In the genomic region with DNA sequence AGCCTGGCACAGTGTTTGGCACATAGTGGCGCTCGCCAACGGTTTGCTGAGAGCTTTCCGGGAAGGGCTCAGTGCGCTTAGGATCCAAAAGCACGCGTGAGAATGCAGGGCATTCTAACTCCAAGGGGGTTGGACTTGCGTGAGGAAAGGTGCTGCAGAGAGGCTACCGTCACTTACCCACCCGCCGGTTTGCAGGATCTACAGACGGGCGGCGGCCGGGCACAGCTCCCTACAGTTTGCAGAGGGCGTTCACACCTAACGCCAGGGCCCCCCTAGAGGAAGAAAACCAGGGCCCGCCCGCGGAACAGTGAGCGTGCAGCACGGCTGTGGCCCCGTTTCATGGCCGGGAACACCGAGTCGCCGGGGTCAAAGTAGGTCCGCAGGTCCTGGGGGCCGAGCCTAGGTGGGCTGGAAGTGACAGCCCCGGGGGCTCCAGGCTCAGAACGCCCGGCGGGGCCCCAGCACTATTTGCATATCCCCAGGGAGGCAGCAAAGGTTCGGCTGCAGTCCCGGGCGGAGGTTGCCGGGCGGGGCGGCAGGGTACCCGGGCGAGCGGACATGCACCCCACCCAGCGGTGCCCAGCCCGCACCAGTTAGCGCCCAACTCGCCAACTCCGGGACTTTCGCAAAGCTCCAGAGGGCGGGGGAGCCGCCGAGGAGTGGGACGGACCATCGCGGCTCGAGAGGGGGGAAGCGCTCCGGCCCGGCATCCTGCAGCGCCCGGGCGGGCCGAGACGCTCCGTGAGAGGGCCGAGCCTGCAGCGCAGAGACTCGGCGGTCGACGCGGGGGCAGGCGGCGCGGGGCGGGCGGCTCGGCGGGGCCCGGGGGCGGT, we compare ENCODE assay signal across 8 cellular contexts. TPM values are rescaled to one million over a fixed set of nuclear protein-coding genes. Genes with fewer than 3 reads are reported as not detected.
DNase-seq lines count a peak whose midpoint lies in the region; ATAC-seq, FAIRE-seq and TF ChIP-seq lines count a peak whose summit lies in the region.

No MANE protein-coding gene starts in this region.

- H3K27ac ChIP-seq in pancreas (peak overlapping the region; percentile 45 to 72 (median 68)), tibial nerve (peak overlapping the region; percentile 44 to 78 (median 68))

- H3K9me3 Mint-ChIP-seq in activated naive CD4-positive, alpha-beta T cell treated with anti-CD3 and anti-CD28 coated beads, Interleukin-2, amount 50 U/mL, for 72 hours: no peaks in the 10 kb centered on the region

- 0% methylated on average over 55 to 80 of the region's 80 CpGs for WGBS in pancreas, 2 donors
- 0 to 2% methylated on average over 13 to 24 of the region's 80 CpGs for WGBS in tibial nerve, 2 donors

- H3K27me3 ChIP-seq in pancreas (no peaks in the 10 kb centered on the region), tibial nerve (no peaks in the 10 kb centered on the region)

- peaks cover 0 to 4% (median 0%) of the 10 kb centered on the region in 3 donors for H3K4me1 ChIP-seq in pancreas
- peaks cover 0 to 48% (median 26%) of the 10 kb centered on the region in 4 donors for H3K4me1 ChIP-seq in tibial nerve

- no peak for TF ChIP-seq POLR2A in tibial nerve (IDR thresholded peaks at IDR 0.05)

- H3K36me3 ChIP-seq in pancreas (no peaks in the 10 kb centered on the region), tibial nerve (no peaks in the 10 kb centered on the region)

- DNase-seq in GF-D8 (lab: John Stamatoyannopoulos, UW) (peak; percentile 20), Right ventricle myocardium superior (peak; percentile 92), pancreas (peak; percentile 82 to 95 (median 88)), tibial nerve (ENCODE audit: low spot score in 2 of 2) (peak; percentile 61 to 64)
- DNase-seq in Jurkat, Clone E6-1 (ENCODE audit: low read depth, low spot score): peak; percentile 57
- DNase-seq in activated naive CD4-positive, alpha-beta T cell treated with anti-CD3 and anti-CD28 coated beads, Interleukin-2, amount 50 U/mL, for 72 hours (ENCODE audit: low spot score in 2 of 2): peak; percentile 77 to 84

- H3K36me3 Mint-ChIP-seq in activated naive CD4-positive, alpha-beta T cell treated with anti-CD3 and anti-CD28 coated beads, Interleukin-2, amount 50 U/mL, for 72 hours: peaks cover 0 to 29% of the 10 kb centered on the region in 2 donors

- TF ChIP-seq EP300 in tibial nerve (IDR thresholded peaks at IDR 0.05): peak in 1 of 2 donors; percentile 56

- no peak for FAIRE-seq in pancreas (lab: Jason Lieb, UNC)

- peak overlapping the region in 1 of 2 donors; percentile 66 for H3K27ac Mint-ChIP-seq in activated naive CD4-positive, alpha-beta T cell treated with anti-CD3 and anti-CD28 coated beads, Interleukin-2, amount 50 U/mL, for 72 hours

- intact Hi-C loops in Right ventricle myocardium superior (cut with DNase I): loop anchor here (10.0 kb wide), 1 partner anchor 215 kb away; no protein-coding TSS in a partner anchor
- intact Hi-C loops in pancreas (cut with DNase I): loop anchor here in 2 of 3 donors (10.0 kb wide), 3 partner anchors 115 to 215 kb away; no protein-coding TSS in a partner anchor

- TF ChIP-seq CTCF in pancreas (IDR thresholded peaks at IDR 0.05): peak in 2 of 4 donors; percentile 14 to 27
- TF ChIP-seq CTCF in tibial nerve (IDR thresholded peaks at IDR 0.05): peak in 3 of 5 experiments; percentile 9 to 49 (median 19)

- H3K9me3 ChIP-seq in pancreas (no peaks in the 10 kb centered on the region), tibial nerve (no peaks in the 10 kb centered on the region)

- ATAC-seq in GM21717 (IDR thresholded peaks at IDR 0.05; ENCODE audit: unreplicated experiment): peak; percentile 83
- peak; percentile 73 for ATAC-seq in SK-N-SH treated with all-trans-retinoic acid at 6 μM for 48 hours
- ATAC-seq in activated naive CD4-positive, alpha-beta T cell treated with anti-CD3 and anti-CD28 coated beads, Interleukin-2, amount 50 U/mL, for 72 hours: peak; percentile 82
- ATAC-seq in Right ventricle myocardium superior (ENCODE audit: poor library complexity): peak; percentile 93
- ATAC-seq in pancreas: peak; percentile 95 to 98 (median 96)

- peak overlapping the region; percentile 72 for H3K4me3 ChIP-seq in Jurkat, Clone E6-1 (ENCODE audit: low read length)
- H3K4me3 ChIP-seq in pancreas (peak overlapping the region; percentile 52 to 91 (median 58)), tibial nerve (peak overlapping the region; percentile 65 to 94 (median 74))

TF ChIP-seq in SK-N-SH treated with all-trans-retinoic acid at 6 μM for 48 hours, 23 proteins besides CTCF, POLR2A, EP300 and RAD21:
- no peak for TF ChIP-seq ZC3H10 (CRISPR knock-in tag; IDR thresholded peaks at IDR 0.05)
- TF ChIP-seq, protein P1, sequence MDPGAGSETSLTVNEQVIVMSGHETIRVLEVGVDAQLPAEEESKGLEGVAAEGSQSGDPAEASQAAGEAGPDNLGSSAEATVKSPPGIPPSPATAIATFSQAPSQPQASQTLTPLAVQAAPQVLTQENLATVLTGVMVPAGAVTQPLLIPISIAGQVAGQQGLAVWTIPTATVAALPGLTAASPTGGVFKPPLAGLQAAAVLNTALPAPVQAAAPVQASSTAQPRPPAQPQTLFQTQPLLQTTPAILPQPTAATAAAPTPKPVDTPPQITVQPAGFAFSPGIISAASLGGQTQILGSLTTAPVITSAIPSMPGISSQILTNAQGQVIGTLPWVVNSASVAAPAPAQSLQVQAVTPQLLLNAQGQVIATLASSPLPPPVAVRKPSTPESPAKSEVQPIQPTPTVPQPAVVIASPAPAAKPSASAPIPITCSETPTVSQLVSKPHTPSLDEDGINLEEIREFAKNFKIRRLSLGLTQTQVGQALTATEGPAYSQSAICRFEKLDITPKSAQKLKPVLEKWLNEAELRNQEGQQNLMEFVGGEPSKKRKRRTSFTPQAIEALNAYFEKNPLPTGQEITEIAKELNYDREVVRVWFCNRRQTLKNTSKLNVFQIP (CRISPR knock-in tag; IDR thresholded peaks at IDR 0.05; ENCODE audit: borderline replicate concordance, low read depth): no peak
- TF ChIP-seq TCF4 (CRISPR knock-in tag; IDR thresholded peaks at IDR 0.05; ENCODE audit: borderline replicate concordance): no peak
- TF ChIP-seq, protein P2, sequence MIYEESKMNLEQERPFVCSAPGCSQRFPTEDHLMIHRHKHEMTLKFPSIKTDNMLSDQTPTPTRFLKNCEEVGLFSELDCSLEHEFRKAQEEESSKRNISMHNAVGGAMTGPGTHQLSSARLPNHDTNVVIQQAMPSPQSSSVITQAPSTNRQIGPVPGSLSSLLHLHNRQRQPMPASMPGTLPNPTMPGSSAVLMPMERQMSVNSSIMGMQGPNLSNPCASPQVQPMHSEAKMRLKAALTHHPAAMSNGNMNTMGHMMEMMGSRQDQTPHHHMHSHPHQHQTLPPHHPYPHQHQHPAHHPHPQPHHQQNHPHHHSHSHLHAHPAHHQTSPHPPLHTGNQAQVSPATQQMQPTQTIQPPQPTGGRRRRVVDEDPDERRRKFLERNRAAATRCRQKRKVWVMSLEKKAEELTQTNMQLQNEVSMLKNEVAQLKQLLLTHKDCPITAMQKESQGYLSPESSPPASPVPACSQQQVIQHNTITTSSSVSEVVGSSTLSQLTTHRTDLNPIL (CRISPR knock-in tag; IDR thresholded peaks at IDR 0.05; ENCODE audit: low read depth): no peak

RNA-seq across cellular contexts. Expression of a gene that starts 0.5 kb away (rescaled TPM):
- 13.6 TPM for polyA plus RNA-seq in Jurkat, Clone E6-1 (2012; ENCODE audit: insufficient read depth, insufficient read length)
- total RNA-seq in activated naive CD4-positive, alpha-beta T cell treated with anti-CD3 and anti-CD28 coated beads, Interleukin-2, amount 50 U/mL, for 72 hours: 10 to 100 TPM; 22.9 to 66.2 TPM
- total RNA-seq in Right ventricle myocardium superior: 12.3 TPM
- 10 to 100 TPM in 5 of 6 donors, 1 to 10 TPM in 1; 9.0 to 23.1 (median 17.2) TPM for total RNA-seq in pancreas
- polyA plus RNA-seq in pancreas: 1 to 10 TPM; 4.4 to 5.0 TPM
- 10 to 100 TPM; 24.1 to 41.2 (median 26.7) TPM for total RNA-seq in tibial nerve

Comparison
In these comparisons a context has a peak if more than half of its experiments do, and no peak if none do; other contexts are left out.
1. Peak in every context shown above with its lines: DNase-seq, ATAC-seq, H3K4me3 ChIP-seq and H3K27ac ChIP-seq.
2. DNase-seq: peak in every context shown above with its lines; median percentile 92 in Right ventricle myocardium superior; 88 in pancreas; 80 in activated naive CD4-positive, alpha-beta T cell treated with anti-CD3 and anti-CD28 coated beads, Interleukin-2, amount 50 U/mL, for 72 hours; 62 in tibial nerve; 57 in Jurkat, Clone E6-1; 20 in GF-D8.